22 cellular contexts compared by ENCODE assay signal in genomic region chr12:130247634-130248237, GRCh38.
DNase-seq lines count a peak whose midpoint lies in the region; ATAC-seq, FAIRE-seq and TF ChIP-seq lines count a peak whose summit lies in the region.
"Had no signal": no experiment of that assay in that cellular context is flagged by ENCODE, and none has a peak within 500 bp of the region (broad histone marks: within the 10 kb centered on the region; RNA-seq: fewer than 3 reads in every experiment).

No MANE protein-coding gene starts in this region.

- H3K14ac ChIP-seq in IMR-90 (replicated peaks; ENCODE audit: low read depth, low read length) = no peak overlapping the region

- H3K27me3 Mint-ChIP-seq in memory B cell = peaks cover 4% of the 10 kb centered on the region
- H3K27me3 Mint-ChIP-seq: CD4-positive, CD25-positive, alpha-beta regulatory T cell; CD8-positive, alpha-beta memory T cell had no signal

- H3K27ac Mint-ChIP-seq in memory B cell = peak overlapping the region; percentile 6
- H3K27ac Mint-ChIP-seq: CD4-positive, CD25-positive, alpha-beta regulatory T cell; HFFc6 had no signal

- POLR2A ChIA-PET in IMR-90 (lab: Charles Lee; ENCODE audit: unreplicated experiment) = no interaction called here

- no peak overlapping the region for H4K5ac ChIP-seq in IMR-90 (ENCODE audit: low read depth, low read length)

- no peaks in the 10 kb centered on the region for H3K36me3 ChIP-seq in IMR-90 (ENCODE audit: control insufficient read depth, insufficient read depth, low read length)
- no peaks in the 10 kb centered on the region for H3K36me3 ChIP-seq in esophagus muscularis mucosa
- H3K36me3 ChIP-seq in gastrocnemius medialis = no peaks in the 10 kb centered on the region
- H3K36me3 ChIP-seq: BE2C had no signal

- no peaks in the 10 kb centered on the region for H3K4me1 Mint-ChIP-seq in memory B cell
- H3K4me1 Mint-ChIP-seq: CD4-positive, CD25-positive, alpha-beta regulatory T cell; CD8-positive, alpha-beta memory T cell had no signal

- H3K4me1 ChIP-seq in IMR-90 (ENCODE audit: control insufficient read depth, insufficient read depth, low read length) (no peaks in the 10 kb centered on the region), esophagus muscularis mucosa (no peaks in the 10 kb centered on the region), gastrocnemius medialis (no peaks in the 10 kb centered on the region)
- H3K4me1 ChIP-seq: BE2C had no signal

- H3K9ac ChIP-seq in IMR-90 (ENCODE audit: low read depth, low read length) = no peak overlapping the region

- dilution Hi-C loops in IMR-90 (cut with HindIII; ENCODE audit: low sequenced_read_pairs, unreplicated experiment) = no loop called here

- H3K56ac ChIP-seq in IMR-90 (ENCODE audit: extremely low read depth, insufficient read depth, low read length) = no peak overlapping the region

- H3K9me3 ChIP-seq in IMR-90 (ENCODE audit: control insufficient read depth, insufficient read depth, low read length) (peaks cover 20% of the 10 kb centered on the region), esophagus muscularis mucosa (no peaks in the 10 kb centered on the region), gastrocnemius medialis (no peaks in the 10 kb centered on the region)
- H3K9me3 ChIP-seq: BE2C had no signal

- peaks cover 6% of the 10 kb centered on the region for H3K9me3 Mint-ChIP-seq in memory B cell

- no peaks in the 10 kb centered on the region for H4K20me1 ChIP-seq in IMR-90 (ENCODE audit: insufficient read depth, low read length)

- TF ChIP-seq RAD21 in IMR-90 (IDR thresholded peaks at IDR 0.05; ENCODE audit: low read length) = no peak

- H2BK120ac ChIP-seq in IMR-90 (ENCODE audit: low read depth, low read length) = no peak overlapping the region

- no peaks in the 10 kb centered on the region for H3K27me3 ChIP-seq in IMR-90 (ENCODE audit: control insufficient read depth, insufficient read depth, low read length)
- peaks cover 0 to 17% (median 0%) of the 10 kb centered on the region in 4 donors for H3K27me3 ChIP-seq in esophagus muscularis mucosa
- no peaks in the 10 kb centered on the region for H3K27me3 ChIP-seq in gastrocnemius medialis

- no peak overlapping the region for H3K4me3 Mint-ChIP-seq in memory B cell
- H3K4me3 Mint-ChIP-seq: CD4-positive, CD25-positive, alpha-beta regulatory T cell; HFFc6 had no signal

- H3K9me1 ChIP-seq in IMR-90 (ENCODE audit: insufficient read depth, low read length) = no peaks in the 10 kb centered on the region

- no peak overlapping the region for H2AK9ac ChIP-seq in IMR-90 (replicated peaks; ENCODE audit: low read depth, low read length, poor library complexity)

- no peaks in the 10 kb centered on the region for H3K36me3 Mint-ChIP-seq in memory B cell
- H3K36me3 Mint-ChIP-seq: CD4-positive, CD25-positive, alpha-beta regulatory T cell; CD8-positive, alpha-beta memory T cell had no signal

- peak; percentile 6 for FAIRE-seq in H54 (lab: Jason Lieb, UNC)
- FAIRE-seq: A204.1, GM12878, GM18507 had no signal

- no peak overlapping the region for H3K23ac ChIP-seq in IMR-90 (ENCODE audit: low read depth, low read length)

- H3K79me1 ChIP-seq in IMR-90 (ENCODE audit: low read depth in 1 of 2, low read length in 2 of 2) = no peaks in the 10 kb centered on the region

- no peak for ATAC-seq in IMR-90 (ENCODE audit: low read depth)
- ATAC-seq in memory B cell (ENCODE audit: low read depth) = no peak
- ATAC-seq in GM21528 (IDR thresholded peaks at IDR 0.05; ENCODE audit: low FRiP score, unreplicated experiment) = no peak
- ATAC-seq in GM19324 (IDR thresholded peaks at IDR 0.05; ENCODE audit: low FRiP score, unreplicated experiment) = no peak
- no peak for ATAC-seq in gastrocnemius medialis
- ATAC-seq: GM12878 had no signal

- DNase-seq in H54 (ENCODE audit: insufficient read length, low spot score) (no peak), IMR-90 (no peak), memory B cell (ENCODE audit: low spot score in 2 of 2) (no peak), esophagus muscularis mucosa (ENCODE audit: extremely low spot score) (no peak), gastrocnemius medialis (no peak)
- DNase-seq: ACHN; BE2C; C1 segment of cervical spinal cord; CD4-positive, CD25-positive, alpha-beta regulatory T cell; CD8-positive, alpha-beta memory T cell; COR-L47; DMS 273 treated with DMSO at 0.1 percent for 48 hours; DMS53; DND-41; EL; HCEC 1CT; HFFc6 had no signal

- no peak overlapping the region for H2AK5ac ChIP-seq in IMR-90 (ENCODE audit: low read depth, low read length)

- peak overlapping the region; percentile 54 for H2BK5ac ChIP-seq in IMR-90 (ENCODE audit: low read depth, low read length, poor library complexity, severe bottlenecking)

- TF ChIP-seq CTCF in IMR-90 (conservative IDR thresholded peaks at IDR 0.05; ENCODE audit: low read depth, low read length) = no peak
- no peak for TF ChIP-seq CTCF in esophagus muscularis mucosa (IDR thresholded peaks at IDR 0.05)
- no peak for TF ChIP-seq CTCF in gastrocnemius medialis (IDR thresholded peaks at IDR 0.05 in 4 of 5, conservative IDR thresholded peaks at IDR 0.05 in 1 of 5)

- 44% methylated on average over 3 of the region's 4 CpGs; no CpG with 5 or more reads in 1 of the 2 experiments for WGBS in IMR-90 (ENCODE audit: extremely low coverage in 2 of 2, insufficient read length in 1 of 2), 2 experiments
- 84% methylated on average over 4 of the region's 4 CpGs for WGBS in esophagus muscularis mucosa

- no peak for TF ChIP-seq EP300 in esophagus muscularis mucosa (IDR thresholded peaks at IDR 0.05)

- H3K27ac ChIP-seq in IMR-90 (ENCODE audit: insufficient read depth, low read length) (no peak overlapping the region), esophagus muscularis mucosa (replicated peaks in 1 of 4) (no peak overlapping the region), gastrocnemius medialis (no peak overlapping the region)

- H3K4ac ChIP-seq in IMR-90 (ENCODE audit: low read depth, low read length) = no peak overlapping the region

- H3K18ac ChIP-seq in IMR-90 (ENCODE audit: low read depth, low read length) = no peak overlapping the region

- no TSS peak for BruUV-seq in IMR-90 (replicated peaks; lab: Mats Ljungman, UMichigan)

- no peak overlapping the region for H3K4me3 ChIP-seq in IMR-90 (ENCODE audit: insufficient read depth, low read depth, low read length)
- H3K4me3 ChIP-seq in esophagus muscularis mucosa = no peak overlapping the region
- no peak overlapping the region for H3K4me3 ChIP-seq in gastrocnemius medialis
- H3K4me3 ChIP-seq: GM12878 had no signal

- in situ Hi-C loops in IMR-90 (cut with MboI; ENCODE audit: low sequenced_read_pairs) (no loop called here), gastrocnemius medialis (cut with MboI; ENCODE audit: low sequenced_read_pairs in 4 of 4) (no loop called here)

- intact Hi-C loops in IMR-90 (cut with micrococcal nuclease) (no loop called here), esophagus muscularis mucosa (cut with DNase I) (no loop called here), gastrocnemius medialis (cut with DNase I; ENCODE audit: low total_unique reads) (no loop called here)

- CTCF ChIA-PET in IMR-90 (lab: Yijun Ruan, JAX) = no interaction called here

- TF ChIP-seq POLR2A in H54 (IDR thresholded peaks at IDR 0.05; ENCODE audit: low read depth, low read length) = no peak
- TF ChIP-seq POLR2A in IMR-90 (IDR thresholded peaks at IDR 0.05; ENCODE audit: low read depth, low read length) = no peak
- no peak for TF ChIP-seq POLR2A in esophagus muscularis mucosa (IDR thresholded peaks at IDR 0.05; ENCODE audit: low read depth)
- no peak for TF ChIP-seq POLR2A in gastrocnemius medialis (IDR thresholded peaks at IDR 0.05)

- H4K91ac ChIP-seq in IMR-90 (ENCODE audit: insufficient read depth, low read depth, low read length) = no peak overlapping the region

- H3K4me2 ChIP-seq in IMR-90 (ENCODE audit: low read depth, low read length) = no peak overlapping the region

- H2BK20ac ChIP-seq in IMR-90 (ENCODE audit: low read depth, low read length) = no peak overlapping the region

- H4K8ac ChIP-seq in IMR-90 (ENCODE audit: low read depth in 2 of 2, low read length in 2 of 2) = no peak overlapping the region

- no peak overlapping the region for H2AFZ ChIP-seq in IMR-90 (replicated peaks; ENCODE audit: low read length, poor library complexity)

- H2BK15ac ChIP-seq in IMR-90 (ENCODE audit: low read depth, low read length) = no peak overlapping the region

TF ChIP-seq in IMR-90, 13 proteins besides CTCF, POLR2A, EP300 and RAD21:
- TF ChIP-seq RCOR1 (IDR thresholded peaks at IDR 0.05; ENCODE audit: insufficient replicate concordance, low read length) (no peak), CEBPB (IDR thresholded peaks at IDR 0.05; ENCODE audit: low read depth, low read length) (no peak), USF2 (IDR thresholded peaks at IDR 0.05; ENCODE audit: low read depth, low read length) (no peak), MXI1 (IDR thresholded peaks at IDR 0.05; ENCODE audit: borderline replicate concordance, low read depth, low read length) (no peak), ELK1 (IDR thresholded peaks at IDR 0.05; ENCODE audit: borderline replicate concordance, low read depth, low read length) (no peak), NFE2L2 (IDR thresholded peaks at IDR 0.05; ENCODE audit: low read depth, low read length) (no peak), SMC3 (IDR thresholded peaks at IDR 0.05; ENCODE audit: low read depth, low read length) (no peak), BHLHE40 (IDR thresholded peaks at IDR 0.05; ENCODE audit: low read depth, low read length) (no peak), MAZ (IDR thresholded peaks at IDR 0.05; ENCODE audit: borderline replicate concordance, low read depth, low read length) (no peak), RFX5 (IDR thresholded peaks at IDR 0.05; ENCODE audit: low read depth, low read length) (no peak), CHD1 (IDR thresholded peaks at IDR 0.05; ENCODE audit: low read depth, low read length) (no peak), MAFK (IDR thresholded peaks at IDR 0.05; ENCODE audit: low read depth, low read length) (no peak), FOS (IDR thresholded peaks at IDR 0.05; ENCODE audit: low read depth, low read length) (no peak)
